1 cellular context compared by ENCODE assay signal in genomic region chr18:32238635-32239268, GRCh38.
TF ChIP-seq lines count a peak whose summit lies in the region.

No MANE protein-coding gene starts in this region.

TF ChIP-seq in WTC11, 78 proteins besides CTCF, POLR2A, EP300 and RAD21 (continued from another document):
- TF ChIP-seq ZNF425 (CRISPR knock-in tag; conservative IDR thresholded peaks at IDR 0.05) (no peak), IRF2 (CRISPR knock-in tag; IDR thresholded peaks at IDR 0.05; ENCODE audit: borderline replicate concordance, low read depth) (no peak), ZNF532 (CRISPR knock-in tag; IDR thresholded peaks at IDR 0.05; ENCODE audit: borderline replicate concordance) (no peak), USF1 (CRISPR knock-in tag; IDR thresholded peaks at IDR 0.05) (no peak), ZNF423 (CRISPR knock-in tag; IDR thresholded peaks at IDR 0.05) (no peak), ZNF416 (CRISPR knock-in tag; IDR thresholded peaks at IDR 0.05) (no peak), ZNF671 (CRISPR knock-in tag; IDR thresholded peaks at IDR 0.05) (no peak), ZNF512 (CRISPR knock-in tag; IDR thresholded peaks at IDR 0.05; ENCODE audit: borderline replicate concordance) (no peak), HMGXB4 (CRISPR knock-in tag; IDR thresholded peaks at IDR 0.05) (no peak)
TF ChIP-seq in WTC11: peak in this region for 0.
